8 cellular contexts compared by ENCODE assay signal in the genomic region with DNA sequence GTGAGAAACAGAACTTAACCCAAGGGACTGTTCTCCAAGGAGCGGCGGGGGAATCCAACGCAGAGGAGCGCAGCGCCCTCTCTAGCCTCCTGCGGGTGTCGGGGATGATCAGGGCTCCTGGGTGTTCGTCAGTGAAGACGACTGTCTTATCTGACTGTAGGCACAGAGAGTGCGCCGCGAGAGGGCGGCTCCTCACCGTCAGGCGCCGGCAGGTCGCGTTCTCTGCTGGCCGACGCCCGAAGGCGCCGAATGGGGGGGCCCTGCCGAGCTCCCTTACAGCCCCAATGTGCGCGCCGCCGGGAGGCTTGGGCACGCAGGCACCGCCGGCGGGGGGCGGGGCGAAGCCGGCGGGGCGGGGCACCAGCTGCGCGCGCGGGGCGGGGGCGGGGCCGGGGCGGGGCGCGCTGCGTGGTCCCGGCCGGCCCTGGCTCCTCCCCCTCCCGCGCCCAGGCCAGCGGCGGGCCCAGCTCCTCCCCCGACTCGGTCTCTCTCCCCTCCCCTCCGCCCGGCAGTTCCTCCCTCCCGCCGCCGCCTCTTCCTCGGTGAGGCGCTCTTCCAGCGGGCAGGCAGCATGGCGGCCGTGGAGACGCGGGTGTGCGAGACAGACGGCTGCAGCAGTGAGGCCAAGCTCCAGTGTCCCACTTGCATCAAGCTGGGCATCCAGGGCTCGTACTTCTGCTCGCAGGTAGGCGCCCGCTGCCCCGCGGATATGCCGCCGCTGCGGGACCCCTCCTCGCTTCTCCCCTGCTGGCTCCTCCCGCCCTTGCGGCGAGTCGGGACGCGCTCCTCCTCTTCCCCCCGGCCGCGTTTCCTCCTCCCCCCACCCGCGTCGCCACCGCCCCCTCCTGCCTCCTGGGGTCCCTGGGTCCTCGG. TPM values are rescaled to one million over a fixed set of nuclear protein-coding genes. Genes with fewer than 3 reads are reported as not detected.
DNase-seq lines count a peak whose midpoint lies in the region; ATAC-seq, FAIRE-seq and TF ChIP-seq lines count a peak whose summit lies in the region.

A gene (plus strand): TSS at position 539 of the 873 bp plus-strand sequence. CDS start 33 bp downstream, at position 572.

- POLR2A ChIA-PET in endothelial cell of umbilical vein (lab: Charles Lee) = interaction anchor here (0.6 to 0.8 kb wide), 3 partner anchors 11 to 735 kb away, joined by 3 to 4 read pairs (median 3); no protein-coding TSS in a partner anchor

- no peaks in the 10 kb centered on the region for H3K9me1 ChIP-seq in endothelial cell of umbilical vein (replicated peaks; ENCODE audit: control insufficient read depth, extremely low read depth, insufficient read depth, low read length)

- H3K27ac ChIP-seq in OCI-LY1 (ENCODE audit: low read depth, low read length, poor library complexity, severe bottlenecking) (peak within 1 kb of the TSS; percentile 73), endothelial cell of umbilical vein (ENCODE audit: insufficient read depth, low read depth, low read length) (peak within 1 kb of the TSS; percentile 44)

- H3K9me3 ChIP-seq in OCI-LY1 (ENCODE audit: low read length) (no peaks in the 10 kb centered on the region), endothelial cell of umbilical vein (replicated peaks; ENCODE audit: control insufficient read depth, insufficient read depth, low read length) (no peaks in the 10 kb centered on the region)

- dilution Hi-C loops in endothelial cell of umbilical vein (cut with MboI; ENCODE audit: extremely low pct_ligation_motif_present, low sequenced_read_pairs) = no loop called here

- DNase-seq in DMS 273 (lab: John Stamatoyannopoulos, UW; ENCODE audit: unreplicated experiment) (peak; percentile 97), HuH-7 (ENCODE audit: low spot score) (peak; percentile 81), endothelial cell of umbilical vein (ENCODE audit: low read depth, low spot score) (peak; percentile 91), middle frontal gyrus (ENCODE audit: extremely low spot score, low spot score) (peak; percentile 84)
- DNase-seq in activated CD8-positive, alpha-beta memory T cell treated with anti-CD3 and anti-CD28 coated beads, Interleukin-2, amount 50 U/mL, for 48 hours = peak; percentile 95
- DNase-seq in stimulated activated CD8-positive, alpha-beta memory T cell treated with anti-CD3 and anti-CD28 coated beads, Interleukin-2, amount 100 ng/mL, for 48 hours (ENCODE audit: low read depth in 2 of 2) = peak; percentile 89 to 94

- peaks cover 45% of the 10 kb centered on the region for H3K79me2 ChIP-seq in OCI-LY1 (ENCODE audit: insufficient read depth, low read length)
- peaks cover 42% of the 10 kb centered on the region for H3K79me2 ChIP-seq in endothelial cell of umbilical vein (ENCODE audit: control insufficient read depth, insufficient read depth, low read length)

- H3K4me1 ChIP-seq in OCI-LY1 (ENCODE audit: insufficient read depth, low read length, severe bottlenecking) = peaks cover 19% of the 10 kb centered on the region
- peaks cover 6% of the 10 kb centered on the region for H3K4me1 ChIP-seq in endothelial cell of umbilical vein (ENCODE audit: control insufficient read depth, extremely low read depth, insufficient read depth, low read length)

- peak within 1 kb of the TSS; percentile 98 for H3K4me2 ChIP-seq in OCI-LY1 (ENCODE audit: low read length)
- peak within 1 kb of the TSS; percentile 79 for H3K4me2 ChIP-seq in endothelial cell of umbilical vein (ENCODE audit: insufficient read depth, low read length)

- H3K36me3 ChIP-seq in OCI-LY1 (ENCODE audit: insufficient read depth, low read length) (peaks cover 13% of the 10 kb centered on the region; the same call in 1 of the 2 replicates), endothelial cell of umbilical vein (ENCODE audit: control insufficient read depth in 2 of 2, extremely low read depth in 1 of 2, insufficient read depth in 2 of 2, low read length in 2 of 2) (no peaks in the 10 kb centered on the region)

- H3F3A ChIP-seq in OCI-LY1 (ENCODE audit: insufficient read depth, low read length) = no peaks in the 10 kb centered on the region

- BruUV-seq in endothelial cell of umbilical vein (replicated peaks; lab: Mats Ljungman, UMichigan) = TSS peak; percentile 68

- CTCF ChIA-PET in endothelial cell of umbilical vein (lab: Charles Lee) = interaction anchor here (0.7 to 2.7 kb wide), 39 partner anchors 9 to 846 kb away, joined by 3 to 71 read pairs (median 4); a partner anchor contains a TSS

- H4K20me1 ChIP-seq in OCI-LY1 (ENCODE audit: insufficient read depth, low read length) (no peaks in the 10 kb centered on the region), endothelial cell of umbilical vein (replicated peaks; ENCODE audit: control insufficient read depth, extremely low read depth, insufficient read depth, low read length) (no peaks in the 10 kb centered on the region)

- H3K27me3 ChIP-seq in OCI-LY1 (ENCODE audit: insufficient read depth, low read length) (no peaks in the 10 kb centered on the region), endothelial cell of umbilical vein (ENCODE audit: control insufficient read depth in 2 of 2, insufficient read depth in 2 of 2, low read length in 2 of 2) (no peaks in the 10 kb centered on the region)

- H3K4me3 ChIP-seq in OCI-LY1 (ENCODE audit: low read depth, low read length, poor library complexity, severe bottlenecking) = peak within 1 kb of the TSS; percentile 80
- H3K4me3 ChIP-seq in endothelial cell of umbilical vein (replicated peaks in 1 of 3; ENCODE audit: insufficient read depth in 1 of 3, low read depth in 1 of 3, low read length in 3 of 3) = peak within 1 kb of the TSS; percentile 64 to 93 (median 73)

- peak within 1 kb of the TSS; percentile 93 for H2AFZ ChIP-seq in OCI-LY1 (ENCODE audit: low read length)
- H2AFZ ChIP-seq in endothelial cell of umbilical vein (ENCODE audit: low read depth, low read length) = peak within 1 kb of the TSS; percentile 89

- peak; percentile 79 for TF ChIP-seq CTCF in OCI-LY1 (IDR thresholded peaks at IDR 0.05; ENCODE audit: low read length)
- TF ChIP-seq CTCF in endothelial cell of umbilical vein (IDR thresholded peaks at IDR 0.05; ENCODE audit: extremely low read depth in 1 of 2, insufficient read depth in 1 of 2, low read depth in 1 of 2, low read length in 2 of 2) = peak; percentile 39 to 68

- ATAC-seq in GM21515 (IDR thresholded peaks at IDR 0.05; ENCODE audit: unreplicated experiment) = peak; percentile 96

- FAIRE-seq in endothelial cell of umbilical vein (lab: Jason Lieb, UNC) = peak; percentile 81

- TF ChIP-seq POLR2A in endothelial cell of umbilical vein (IDR thresholded peaks at IDR 0.05; ENCODE audit: low read depth, low read length) = peak; percentile 81

- H3K9ac ChIP-seq in OCI-LY1 (ENCODE audit: low read length) (peak within 1 kb of the TSS; percentile 79), endothelial cell of umbilical vein (replicated peaks; ENCODE audit: extremely low read depth, insufficient read depth, low read length) (peak within 1 kb of the TSS; percentile 65)

- H3K9me2 ChIP-seq in OCI-LY1 (ENCODE audit: low read depth, low read length) = no peaks in the 10 kb centered on the region

- intact Hi-C loops in endothelial cell of umbilical vein (cut with micrococcal nuclease) = loop anchor here (1.0 to 10.0 kb wide), 10 partner anchors 57 to 848 kb away; a partner anchor contains a TSS

TF ChIP-seq in endothelial cell of umbilical vein, 7 proteins besides CTCF, POLR2A, EP300 and RAD21:
- TF ChIP-seq FOS (IDR thresholded peaks at IDR 0.05; ENCODE audit: borderline replicate concordance, insufficient read depth, low read length) = no peak
- peak; percentile 89 for TF ChIP-seq POLR2AphosphoS5 (IDR thresholded peaks at IDR 0.05; ENCODE audit: insufficient read depth, low read depth, low read length)

RNA-seq across cellular contexts. Expression of the gene that starts here (rescaled TPM):
- total RNA-seq in endothelial cell of umbilical vein = 38.8 and 39.8 TPM in 2 replicates
- polyA plus RNA-seq in endothelial cell of umbilical vein = 17.8 and 26.4 TPM in 2 replicates
- 26.6 and 33.4 TPM in 2 replicates for polyA plus RNA-seq in endothelial cell of umbilical vein (2011; cell fraction: cytosol; rRNA removed)
- 53.6 and 61.3 TPM in 2 replicates for polyA plus RNA-seq in endothelial cell of umbilical vein (2011; cell fraction: nucleus; rRNA removed)
- polyA plus RNA-seq in endothelial cell of umbilical vein (2012) = 30.5 and 41.2 TPM in 2 replicates
- 50.5 and 51.5 TPM in 2 replicates for polyA minus RNA-seq in endothelial cell of umbilical vein
- 28.5 TPM for polyA minus RNA-seq in endothelial cell of umbilical vein (2011; cell fraction: cytosol; rRNA and poly(A)+ RNA removed)
- polyA minus RNA-seq in endothelial cell of umbilical vein (2011; cell fraction: nucleus; rRNA and poly(A)+ RNA removed) = 33.6 and 49.2 TPM in 2 replicates

Comparison
In these comparisons a context has a peak if more than half of its experiments do, and no peak if none do; other contexts are left out.
1. Peak in every context shown above with its lines: DNase-seq, ATAC-seq, H3K4me3 ChIP-seq and H3K27ac ChIP-seq.